Comparison of ENCODE assay signal across 18 cellular contexts in genomic region chr19:3773814-3774515, GRCh38. TPM values are rescaled to one million over a fixed set of nuclear protein-coding genes. Genes with fewer than 3 reads are reported as not detected.
DNase-seq lines count a peak whose midpoint lies in the region; ATAC-seq and TF ChIP-seq lines count a peak whose summit lies in the region.
"Had no signal": no experiment of that assay in that cellular context is flagged by ENCODE, and none has a peak within 500 bp of the region (broad histone marks: within the 10 kb centered on the region; RNA-seq: fewer than 3 reads in every experiment).

No MANE protein-coding gene starts in this region.

- DNase-seq in activated naive CD8-positive, alpha-beta T cell treated with anti-CD3 and anti-CD28 coated beads, Interleukin-2, amount 10 ng/mL, durations not matched to agents 7 days and 5 days: no peak
- DNase-seq in activated naive CD8-positive, alpha-beta T cell treated with anti-CD3 and anti-CD28 coated beads for 36 hours: no peak
- no peak for DNase-seq in WTC11 (ENCODE audit: low spot score)
- peak; percentile 24 for DNase-seq in endodermal cell
- no peak for DNase-seq in stimulated activated effector memory CD8-positive, alpha-beta T cell treated with anti-CD3 and anti-CD28 coated beads, Interleukin-12 subunit alpha, Interleukin-12 subunit beta, amount 100 ng/mL, for 72 hours (ENCODE audit: low spot score in 2 of 2)
- no peak for DNase-seq in stimulated activated naive CD8-positive, alpha-beta T cell treated with anti-CD3 and anti-CD28 coated beads, Interleukin-15, Interleukin-2, amounts not matched to agents 100 U/mL and 50 U/mL, for 24 hours
- no peak for DNase-seq in cerebellum (ENCODE audit: low spot score)
- no peak for DNase-seq in NCI-H1092 treated with DMSO at 0.1 percent for 48 hours (lab: John Stamatoyannopoulos, UW)
- DNase-seq: AML-193; Caco-2; CD8-positive, alpha-beta memory T cell; DND-41; GDM1; GOT3 had no signal

- CTCF ChIA-PET in WTC11 (lab: Charles Lee): interaction anchor here (1.0 to 2.9 kb wide), 4 partner anchors 10 to 81 kb away, joined by 3 to 10 read pairs (median 4); no protein-coding TSS in a partner anchor

- peaks cover 4% of the 10 kb centered on the region for H3K36me3 Mint-ChIP-seq in activated naive CD8-positive, alpha-beta T cell treated with anti-CD3 and anti-CD28 coated beads, Interleukin-2, amount 10 ng/mL, durations not matched to agents 7 days and 5 days
- H3K36me3 Mint-ChIP-seq in activated naive CD8-positive, alpha-beta T cell treated with anti-CD3 and anti-CD28 coated beads for 36 hours: peaks cover 1% of the 10 kb centered on the region
- H3K36me3 Mint-ChIP-seq in WTC11 (no peaks in the 10 kb centered on the region), endodermal cell (ENCODE audit: low read depth) (peaks cover under 1% of the 10 kb centered on the region)
- peaks cover 20% of the 10 kb centered on the region for H3K36me3 Mint-ChIP-seq in stimulated activated effector memory CD8-positive, alpha-beta T cell treated with anti-CD3 and anti-CD28 coated beads, Interleukin-12 subunit alpha, Interleukin-12 subunit beta, amount 100 ng/mL, for 72 hours

- no peaks in the 10 kb centered on the region for H3K36me3 ChIP-seq in endodermal cell (ENCODE audit: control insufficient read depth, insufficient read depth, low read length)

- H3K27ac ChIP-seq in endodermal cell (ENCODE audit: low read depth, low read length): no peak overlapping the region
- H3K27ac ChIP-seq: 22Rv1, BLaER1 had no signal

- H3K27me3 ChIP-seq in endodermal cell (ENCODE audit: control insufficient read depth, insufficient read depth, low read length, poor library complexity, severe bottlenecking): no peaks in the 10 kb centered on the region
- H3K27me3 ChIP-seq: BLaER1 had no signal

- TF ChIP-seq CTCF in WTC11 (IDR thresholded peaks at IDR 0.05) (no peak), endodermal cell (conservative IDR thresholded peaks at IDR 0.05) (no peak)

- H3K4me3 Mint-ChIP-seq in activated naive CD8-positive, alpha-beta T cell treated with anti-CD3 and anti-CD28 coated beads, Interleukin-2, amount 10 ng/mL, durations not matched to agents 7 days and 5 days: no peak overlapping the region
- H3K4me3 Mint-ChIP-seq in activated naive CD8-positive, alpha-beta T cell treated with anti-CD3 and anti-CD28 coated beads for 36 hours: no peak overlapping the region
- no peak overlapping the region for H3K4me3 Mint-ChIP-seq in WTC11
- H3K4me3 Mint-ChIP-seq in endodermal cell: no peak overlapping the region
- H3K4me3 Mint-ChIP-seq in stimulated activated effector memory CD8-positive, alpha-beta T cell treated with anti-CD3 and anti-CD28 coated beads, Interleukin-12 subunit alpha, Interleukin-12 subunit beta, amount 100 ng/mL, for 72 hours: no peak overlapping the region
- H3K4me3 Mint-ChIP-seq: CD8-positive, alpha-beta memory T cell had no signal

- H3K27ac Mint-ChIP-seq in activated naive CD8-positive, alpha-beta T cell treated with anti-CD3 and anti-CD28 coated beads, Interleukin-2, amount 10 ng/mL, durations not matched to agents 7 days and 5 days: peak overlapping the region; percentile 73
- no peak overlapping the region for H3K27ac Mint-ChIP-seq in activated naive CD8-positive, alpha-beta T cell treated with anti-CD3 and anti-CD28 coated beads for 36 hours
- H3K27ac Mint-ChIP-seq in WTC11 (peak overlapping the region; percentile 77; the same call in 1 of the 2 replicates), endodermal cell (no peak overlapping the region)
- H3K27ac Mint-ChIP-seq in stimulated activated effector memory CD8-positive, alpha-beta T cell treated with anti-CD3 and anti-CD28 coated beads, Interleukin-12 subunit alpha, Interleukin-12 subunit beta, amount 100 ng/mL, for 72 hours: peak overlapping the region; percentile 35

- POLR2A ChIA-PET in activated naive CD8-positive, alpha-beta T cell treated with anti-CD3 and anti-CD28 coated beads, Interleukin-2, amount 10 ng/mL, durations not matched to agents 7 days and 5 days (lab: Charles Lee): interaction anchor here (1.4 to 1.8 kb wide), 2 partner anchors 11 to 38 kb away, joined by 3 to 4 read pairs; no protein-coding TSS in a partner anchor
- POLR2A ChIA-PET in WTC11 (lab: Charles Lee): no interaction called here

- H3K9me3 Mint-ChIP-seq in activated naive CD8-positive, alpha-beta T cell treated with anti-CD3 and anti-CD28 coated beads, Interleukin-2, amount 10 ng/mL, durations not matched to agents 7 days and 5 days: peaks cover 2% of the 10 kb centered on the region
- no peaks in the 10 kb centered on the region for H3K9me3 Mint-ChIP-seq in activated naive CD8-positive, alpha-beta T cell treated with anti-CD3 and anti-CD28 coated beads for 36 hours
- no peaks in the 10 kb centered on the region for H3K9me3 Mint-ChIP-seq in WTC11
- no peaks in the 10 kb centered on the region for H3K9me3 Mint-ChIP-seq in endodermal cell
- H3K9me3 Mint-ChIP-seq in stimulated activated effector memory CD8-positive, alpha-beta T cell treated with anti-CD3 and anti-CD28 coated beads, Interleukin-12 subunit alpha, Interleukin-12 subunit beta, amount 100 ng/mL, for 72 hours: peaks cover 3% of the 10 kb centered on the region
- H3K9me3 Mint-ChIP-seq: CD8-positive, alpha-beta memory T cell had no signal

- no peak overlapping the region for H3K4me3 ChIP-seq in endodermal cell (ENCODE audit: low read length)
- H3K4me3 ChIP-seq: BLaER1 had no signal

- no peaks in the 10 kb centered on the region for H3K4me1 ChIP-seq in endodermal cell (ENCODE audit: control insufficient read depth, insufficient read depth, low read length)
- H3K4me1 ChIP-seq: BLaER1, Caco-2 had no signal

- 85 to 89% methylated on average over 10 to 12 of the region's 12 CpGs for WGBS in endodermal cell (ENCODE audit: insufficient coverage in 1 of 2, insufficient read length in 1 of 2), 2 experiments

- H3K9ac ChIP-seq in endodermal cell (ENCODE audit: extremely low read depth, low read length, poor library complexity, severe bottlenecking): no peak overlapping the region
- H3K9ac ChIP-seq: BLaER1 had no signal

- no peaks in the 10 kb centered on the region for H3K9me3 ChIP-seq in endodermal cell (ENCODE audit: control insufficient read depth, low read length)
- H3K9me3 ChIP-seq: Caco-2 had no signal

- H3K4me1 Mint-ChIP-seq in activated naive CD8-positive, alpha-beta T cell treated with anti-CD3 and anti-CD28 coated beads, Interleukin-2, amount 10 ng/mL, durations not matched to agents 7 days and 5 days: peaks cover 5% of the 10 kb centered on the region
- no peaks in the 10 kb centered on the region for H3K4me1 Mint-ChIP-seq in activated naive CD8-positive, alpha-beta T cell treated with anti-CD3 and anti-CD28 coated beads for 36 hours
- H3K4me1 Mint-ChIP-seq in WTC11: peaks cover 5% of the 10 kb centered on the region
- no peaks in the 10 kb centered on the region for H3K4me1 Mint-ChIP-seq in endodermal cell
- no peaks in the 10 kb centered on the region for H3K4me1 Mint-ChIP-seq in stimulated activated effector memory CD8-positive, alpha-beta T cell treated with anti-CD3 and anti-CD28 coated beads, Interleukin-12 subunit alpha, Interleukin-12 subunit beta, amount 100 ng/mL, for 72 hours

- no peak for ATAC-seq in activated naive CD8-positive, alpha-beta T cell treated with anti-CD3 and anti-CD28 coated beads, Interleukin-2, amount 10 ng/mL, durations not matched to agents 7 days and 5 days (ENCODE audit: low read depth)
- no peak for ATAC-seq in WTC11
- no peak for ATAC-seq in stimulated activated effector memory CD8-positive, alpha-beta T cell treated with anti-CD3 and anti-CD28 coated beads, Interleukin-12 subunit alpha, Interleukin-12 subunit beta, amount 100 ng/mL, for 72 hours
- ATAC-seq in stimulated activated naive CD8-positive, alpha-beta T cell treated with anti-CD3 and anti-CD28 coated beads, Interleukin-15, Interleukin-2, amounts not matched to agents 100 U/mL and 50 U/mL, for 24 hours: no peak
- ATAC-seq: HCT116 had no signal

- no peaks in the 10 kb centered on the region for H3K27me3 Mint-ChIP-seq in activated naive CD8-positive, alpha-beta T cell treated with anti-CD3 and anti-CD28 coated beads, Interleukin-2, amount 10 ng/mL, durations not matched to agents 7 days and 5 days
- H3K27me3 Mint-ChIP-seq in activated naive CD8-positive, alpha-beta T cell treated with anti-CD3 and anti-CD28 coated beads for 36 hours: no peaks in the 10 kb centered on the region
- H3K27me3 Mint-ChIP-seq in WTC11 (ENCODE audit: low read depth) (no peaks in the 10 kb centered on the region), endodermal cell (ENCODE audit: insufficient read depth) (no peaks in the 10 kb centered on the region)
- H3K27me3 Mint-ChIP-seq: CD8-positive, alpha-beta memory T cell had no signal

RNA-seq across cellular contexts. Expression of gene RAX2, which starts 1.9 kb away (rescaled TPM):
- total RNA-seq in activated naive CD8-positive, alpha-beta T cell treated with anti-CD3 and anti-CD28 coated beads, Interleukin-2, amount 10 ng/mL, durations not matched to agents 7 days and 5 days: not detected
- not detected for total RNA-seq in activated naive CD8-positive, alpha-beta T cell treated with anti-CD3 and anti-CD28 coated beads for 36 hours
- total RNA-seq in WTC11 (2021) (0.09 TPM in 1 of 3 replicates, not detected in the others), endodermal cell (not detected), cerebellum (not detected)
- polyA plus RNA-seq in endodermal cell (2013, experiment 1 of 2): not detected
- not detected for polyA plus RNA-seq in endodermal cell (2013, experiment 2 of 2)
- total RNA-seq: Caco-2; CD8-positive, alpha-beta memory T cell; HT-29 had no signal
- polyA plus RNA-seq: CD8-positive, alpha-beta memory T cell had no signal

RNA-seq across cellular contexts. Expression of gene MRPL54, which starts 11.5 kb away (rescaled TPM):
- total RNA-seq in activated naive CD8-positive, alpha-beta T cell treated with anti-CD3 and anti-CD28 coated beads, Interleukin-2, amount 10 ng/mL, durations not matched to agents 7 days and 5 days: 10 to 100 TPM; 68.9 to 73.9 TPM
- 10 to 100 TPM; 76.9 to 81.5 TPM for total RNA-seq in activated naive CD8-positive, alpha-beta T cell treated with anti-CD3 and anti-CD28 coated beads for 36 hours
- total RNA-seq in WTC11 (2021) (60.9 to 65.3 TPM (median 62.3 TPM) in 3 replicates), endodermal cell (10 to 100 TPM; 38.1 to 38.9 TPM), cerebellum (10.4 TPM)
- 41.9 TPM for polyA plus RNA-seq in endodermal cell (2013, experiment 1 of 2)
- 32.2 TPM for polyA plus RNA-seq in endodermal cell (2013, experiment 2 of 2)

RNA-seq across cellular contexts. Expression of gene MATK, which starts 12.2 kb away (rescaled TPM):
- total RNA-seq in activated naive CD8-positive, alpha-beta T cell treated with anti-CD3 and anti-CD28 coated beads, Interleukin-2, amount 10 ng/mL, durations not matched to agents 7 days and 5 days: 10 to 100 TPM; 29.4 to 31.8 TPM
- total RNA-seq in activated naive CD8-positive, alpha-beta T cell treated with anti-CD3 and anti-CD28 coated beads for 36 hours: 10 to 100 TPM; 32.1 to 33.8 TPM
- total RNA-seq in WTC11 (2021) (26.1 to 29.0 TPM (median 28.3 TPM) in 3 replicates), endodermal cell (1 to 10 TPM; 5.7 to 5.8 TPM), cerebellum (9.6 TPM)
- polyA plus RNA-seq in endodermal cell (2013, experiment 1 of 2): 2.2 TPM
- polyA plus RNA-seq in endodermal cell (2013, experiment 2 of 2): 1.4 TPM

RNA-seq across cellular contexts. Expression of gene APBA3, which starts 12.5 kb away (rescaled TPM):
- total RNA-seq in activated naive CD8-positive, alpha-beta T cell treated with anti-CD3 and anti-CD28 coated beads, Interleukin-2, amount 10 ng/mL, durations not matched to agents 7 days and 5 days: 10 to 100 TPM; 54.5 to 61.9 TPM
- 10 to 100 TPM; 21.4 to 21.9 TPM for total RNA-seq in activated naive CD8-positive, alpha-beta T cell treated with anti-CD3 and anti-CD28 coated beads for 36 hours
- 27.5 to 29.6 TPM (median 28.1 TPM) in 3 replicates for total RNA-seq in WTC11 (2021)
- 10 to 100 TPM; 27.5 to 42.2 TPM for total RNA-seq in endodermal cell
- polyA plus RNA-seq in endodermal cell (2013, experiment 1 of 2): 23.5 TPM
- 22.8 TPM for polyA plus RNA-seq in endodermal cell (2013, experiment 2 of 2)
- total RNA-seq in cerebellum: 17.2 TPM

Comparison
In these comparisons a context has a peak if more than half of its experiments do, and no peak if none do; other contexts are left out.
1. H3K27ac Mint-ChIP-seq: peak in activated naive CD8-positive, alpha-beta T cell treated with anti-CD3 and anti-CD28 coated beads, Interleukin-2, amount 10 ng/mL, durations not matched to agents 7 days and 5 days (single experiment), WTC11 (single experiment) and stimulated activated effector memory CD8-positive, alpha-beta T cell treated with anti-CD3 and anti-CD28 coated beads, Interleukin-12 subunit alpha, Interleukin-12 subunit beta, amount 100 ng/mL, for 72 hours (single experiment); none in activated naive CD8-positive, alpha-beta T cell treated with anti-CD3 and anti-CD28 coated beads for 36 hours (single experiment) and endodermal cell (single experiment).